Comparison of ENCODE assay signal across 22 cellular contexts in the genomic region with DNA sequence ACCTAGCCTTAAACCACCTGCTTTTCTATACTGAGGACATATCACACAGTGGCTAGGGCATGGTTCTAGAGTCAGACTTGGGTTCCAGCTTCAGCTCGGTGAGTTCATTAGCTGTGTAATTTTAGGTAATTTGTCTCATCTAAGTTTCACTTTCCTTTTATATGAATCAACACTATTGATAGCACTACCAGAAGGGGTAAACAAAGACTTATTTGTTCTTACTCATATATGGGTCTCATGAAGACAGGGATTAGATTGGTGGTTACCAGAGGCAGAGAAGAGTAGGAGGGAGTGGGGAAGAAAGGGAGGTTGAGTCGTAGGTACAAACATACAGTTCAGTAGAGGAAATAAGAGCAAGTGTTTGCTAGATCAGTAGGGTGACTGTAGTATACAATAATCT.
"Had no signal": no experiment of that assay in that cellular context is flagged by ENCODE, and none has a peak within 500 bp of the region (broad histone marks: within the 10 kb centered on the region; RNA-seq: fewer than 3 reads in every experiment).

No MANE protein-coding gene starts in this region.

- H3K36me3 Mint-ChIP-seq: activated naive CD8-positive, alpha-beta T cell treated with anti-CD3 and anti-CD28 coated beads for 36 hours had no signal

- H3K27ac Mint-ChIP-seq: activated naive CD8-positive, alpha-beta T cell treated with anti-CD3 and anti-CD28 coated beads for 36 hours had no signal

- H3K4me1 ChIP-seq: esophagus squamous epithelium had no signal

- H3K27ac ChIP-seq: esophagus squamous epithelium, thyroid gland had no signal

- H3K9me3 Mint-ChIP-seq: activated naive CD8-positive, alpha-beta T cell treated with anti-CD3 and anti-CD28 coated beads for 36 hours; activated T-cell treated with anti-CD3 and anti-CD28 coated beads, Interleukin-2, amount 50 U/mL, for 4 hours had no signal

- H3K4me3 Mint-ChIP-seq: activated naive CD8-positive, alpha-beta T cell treated with anti-CD3 and anti-CD28 coated beads for 36 hours; activated T-cell treated with anti-CD3 and anti-CD28 coated beads, Interleukin-2, amount 50 U/mL, for 4 hours; central memory CD8-positive, alpha-beta T cell; effector memory CD8-positive, alpha-beta T cell had no signal

- H3K4me3 ChIP-seq: esophagus squamous epithelium, mucosa of descending colon, thyroid gland had no signal

- H3K9me3 ChIP-seq: esophagus squamous epithelium, thyroid gland had no signal

- DNase-seq: activated CD4-positive, alpha-beta T cell treated with anti-CD3 and anti-CD28 coated beads for 1 hour; activated CD4-positive, alpha-beta T cell treated with anti-CD3 and anti-CD28 coated beads, Interleukin-2, amount 50 U/mL, for 4 hours; activated CD8-positive, alpha-beta memory T cell treated with anti-CD3 and anti-CD28 coated beads, Interleukin-2, amount 50 U/mL, for 48 hours; activated naive CD4-positive, alpha-beta T cell treated with Interleukin-2 at 50 U/mL for 16 hours; activated naive CD8-positive, alpha-beta T cell treated with anti-CD3 and anti-CD28 coated beads for 36 hours; activated T-cell treated with anti-CD3 and anti-CD28 coated beads, Interleukin-2, amount 50 U/mL, for 4 hours; effector memory CD8-positive, alpha-beta T cell; esophagus squamous epithelium; left colon; mesendoderm; mucosa of descending colon; posterior cingulate gyrus; stimulated activated CD4-positive, alpha-beta T cell treated with anti-CD3 and anti-CD28 coated beads, Interleukin-4, amount 100 ng/mL, for 1 hour; stimulated activated naive CD4-positive, alpha-beta T cell treated with Interleukin-2 at 50 U/mL for 16 hours; T-helper 1 cell; thyroid gland had no signal

- H3K36me3 ChIP-seq: esophagus squamous epithelium, thyroid gland had no signal

- FAIRE-seq: astrocyte, colon, keratinocyte, TTC549 had no signal

- H3K27me3 Mint-ChIP-seq: central memory CD8-positive, alpha-beta T cell had no signal

- H3K4me1 Mint-ChIP-seq: activated naive CD8-positive, alpha-beta T cell treated with anti-CD3 and anti-CD28 coated beads for 36 hours; central memory CD8-positive, alpha-beta T cell had no signal

- ATAC-seq: activated T-cell treated with anti-CD3 and anti-CD28 coated beads, Interleukin-2, amount 50 U/mL, for 4 hours; effector memory CD8-positive, alpha-beta T cell; left colon; mucosa of descending colon; sciatic nerve had no signal

- H3K27me3 ChIP-seq: esophagus squamous epithelium, thyroid gland had no signal
